Comparison of ENCODE assay signal across 8 cellular contexts in the genomic region with DNA sequence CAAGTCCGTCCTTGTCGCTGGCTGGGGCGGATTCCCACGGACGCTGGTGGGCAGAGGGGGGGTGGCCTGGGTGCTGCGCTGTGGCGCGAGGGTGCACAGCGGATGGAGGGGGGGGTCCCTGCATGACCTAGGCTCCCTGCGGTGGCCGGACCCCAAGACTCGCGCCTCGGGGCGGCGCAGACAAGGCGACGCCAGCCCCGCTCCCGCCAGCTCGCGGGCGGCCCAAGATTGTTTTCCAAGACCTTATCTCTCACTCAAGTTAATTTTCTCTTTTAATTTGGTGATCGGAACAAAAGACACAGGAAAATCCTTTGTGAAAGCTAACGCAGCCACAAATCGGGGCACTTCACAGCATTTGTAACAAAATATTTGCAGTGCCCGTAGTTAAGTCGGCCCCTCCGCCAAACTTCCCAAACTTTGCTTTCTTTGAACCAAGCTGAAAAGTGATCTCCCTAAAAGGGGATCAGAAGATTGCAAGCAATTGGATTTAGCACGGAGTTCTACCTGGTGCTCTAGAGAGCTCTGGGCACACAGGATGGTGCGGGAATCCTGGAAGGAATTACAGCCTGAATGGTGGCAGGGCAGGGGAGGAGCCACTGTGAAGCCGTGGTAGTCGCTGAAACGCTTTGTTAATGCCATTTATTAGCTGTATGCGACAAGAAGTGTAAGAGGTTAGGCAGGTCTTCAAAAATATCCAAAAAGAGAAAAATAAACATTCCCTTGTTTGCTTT. TPM values are rescaled to one million over a fixed set of nuclear protein-coding genes. Genes with fewer than 3 reads are reported as not detected.
DNase-seq lines count a peak whose midpoint lies in the region; ATAC-seq and TF ChIP-seq lines count a peak whose summit lies in the region.

No MANE protein-coding gene starts in this region.

- H3K4me3 ChIP-seq in ACC112 (ENCODE audit: low read depth, low read length), result peak overlapping the region; percentile 83
- H3K4me3 ChIP-seq in breast epithelium, result peak overlapping the region; percentile 51 to 71 (median 56)
- H3K4me3 ChIP-seq in lower leg skin (ENCODE audit: low read depth, poor library complexity, severe bottlenecking), result peak overlapping the region; percentile 4
- H3K4me3 ChIP-seq in tibial artery, result peak overlapping the region; percentile 68 to 72

- intact Hi-C loops in breast epithelium (cut with DNase I; ENCODE audit: low total_unique reads) (no loop called here), lower leg skin (cut with DNase I; ENCODE audit: low total_unique reads) (loop anchor here (5.0 kb wide), 1 partner anchor 1075 kb away; no protein-coding TSS in a partner anchor), tibial artery (cut with DNase I; ENCODE audit: low total_unique reads) (loop anchor here (5.0 to 10.0 kb wide), 2 partner anchors 430 to 1138 kb away; no protein-coding TSS in a partner anchor)

- H3K4me1 ChIP-seq in ACC112 (ENCODE audit: control insufficient read depth, insufficient read depth, low read length, unreplicated experiment) (peaks cover 12% of the 10 kb centered on the region), breast epithelium (peaks cover 0 to 17% of the 10 kb centered on the region in 2 donors), tibial artery (peaks cover 0 to 32% (median 17%) of the 10 kb centered on the region in 4 donors)

- no peak for ATAC-seq in GM21367 (IDR thresholded peaks at IDR 0.05; ENCODE audit: unreplicated experiment)

- H3K79me2 ChIP-seq in ACC112 (ENCODE audit: control insufficient read depth, insufficient read depth, low read length, unreplicated experiment), result peaks cover 1% of the 10 kb centered on the region

- H3K9me3 ChIP-seq in breast epithelium (peaks cover 0 to 9% of the 10 kb centered on the region in 2 donors), tibial artery (peaks cover 0 to 8% (median 0%) of the 10 kb centered on the region in 3 donors)

- DNase-seq in HT-29 (ENCODE audit: low spot score) (peak; percentile 50), breast epithelium (ENCODE audit: low spot score in 2 of 2) (peak in 1 of 2 donors; percentile 37), lower leg skin (ENCODE audit: low spot score in 2 of 2) (no peak), tibial artery (peak in 1 of 2 donors; percentile 74), COLO829 (ENCODE audit: low spot score) (no peak), GOT3 (lab: John Stamatoyannopoulos, UW) (no peak)

- TF ChIP-seq CTCF in breast epithelium (IDR thresholded peaks at IDR 0.05), result no peak
- no peak for TF ChIP-seq CTCF in lower leg skin (IDR thresholded peaks at IDR 0.05)
- TF ChIP-seq CTCF in tibial artery (IDR thresholded peaks at IDR 0.05), result no peak

- H2AFZ ChIP-seq in ACC112 (ENCODE audit: low read length, unreplicated experiment), result peak overlapping the region; percentile 91

- no peaks in the 10 kb centered on the region for H3K27me3 ChIP-seq in ACC112 (ENCODE audit: insufficient read depth, low read length)
- H3K27me3 ChIP-seq in breast epithelium, result no peaks in the 10 kb centered on the region
- no peaks in the 10 kb centered on the region for H3K27me3 ChIP-seq in tibial artery

- H3K36me3 ChIP-seq in ACC112 (ENCODE audit: insufficient read depth, low read length), result no peaks in the 10 kb centered on the region
- no peaks in the 10 kb centered on the region for H3K36me3 ChIP-seq in breast epithelium
- H3K36me3 ChIP-seq in tibial artery, result no peaks in the 10 kb centered on the region

- H3K27ac ChIP-seq in ACC112 (ENCODE audit: low read depth, low read length) (peak overlapping the region; percentile 93), breast epithelium (peak overlapping the region; percentile 89 to 95), tibial artery (peak overlapping the region; percentile 99 to 100)

- 2% methylated on average over 35 of the region's 35 CpGs for WGBS in lower leg skin, 2 donors

- TF ChIP-seq POLR2A in breast epithelium (IDR thresholded peaks at IDR 0.05) (no peak), lower leg skin (IDR thresholded peaks at IDR 0.05) (no peak)

RNA-seq across cellular contexts. Expression of a gene that starts 4.8 kb away (rescaled TPM):
- total RNA-seq in HT-29 (2014; rRNA removed; shearing (Covaris generic)), result 152 and 161 TPM in 2 replicates
- total RNA-seq in breast epithelium (100 to 1,000 TPM; 240 to 305 (median 260) TPM), lower leg skin (100 to 1,000 TPM; 120 to 271 (median 209) TPM)

Comparison
In these comparisons a context has a peak if more than half of its experiments do, and no peak if none do; other contexts are left out.
1. H3K4me3 ChIP-seq: peak in every context shown above with its lines; median percentile 83 in ACC112; 70 in tibial artery; 56 in breast epithelium; 4 in lower leg skin.